In genomic region chr16:88790312-88791150, GRCh38 we compare ENCODE assay signal across 8 cellular contexts. TPM values are rescaled to one million over a fixed set of nuclear protein-coding genes. Genes with fewer than 3 reads are reported as not detected.
DNase-seq lines count a peak whose midpoint lies in the region; ATAC-seq and FAIRE-seq lines count a peak whose summit lies in the region.

No MANE protein-coding gene starts in this region.

- no peak overlapping the region for H3K27ac ChIP-seq in ACC112 (ENCODE audit: low read depth, low read length)
- no peak overlapping the region for H3K27ac ChIP-seq in aorta (ENCODE audit: low read depth in 1 of 2, low read length in 2 of 2)

- peaks cover 8% of the 10 kb centered on the region for H3K4me1 ChIP-seq in ACC112 (ENCODE audit: control insufficient read depth, insufficient read depth, low read length, unreplicated experiment)
- no peaks in the 10 kb centered on the region for H3K4me1 ChIP-seq in aorta (ENCODE audit: control insufficient read depth in 1 of 2, insufficient read depth in 2 of 2, low read length in 2 of 2)

- H3K4me3 ChIP-seq in ACC112 (ENCODE audit: low read depth, low read length) (peak overlapping the region; percentile 56; the same call in 1 of the 2 replicates), aorta (ENCODE audit: low read length in 2 of 2) (no peak overlapping the region)

- WGBS in aorta, 2 donors = 29 to 31% methylated on average over 23 to 24 of the region's 24 CpGs

- no peaks in the 10 kb centered on the region for H3K36me3 ChIP-seq in ACC112 (ENCODE audit: insufficient read depth, low read length)
- no peaks in the 10 kb centered on the region for H3K36me3 ChIP-seq in aorta (ENCODE audit: control insufficient read depth in 1 of 2, insufficient read depth in 2 of 2, low read length in 1 of 2)

- DNase-seq in Kasumi-1 (lab: John Stamatoyannopoulos, UW) = peak; percentile 75 to 79
- DNase-seq in activated CD8-positive, alpha-beta memory T cell treated with anti-CD3 and anti-CD28 coated beads for 24 hours = peak; percentile 80
- DNase-seq in iris pigment epithelial cell (ENCODE audit: low read depth) = peak; percentile 39
- peak; percentile 79 to 84 for DNase-seq in aorta
- DNase-seq in NCI-H2171 treated with DMSO at 0.1 percent for 48 hours (lab: John Stamatoyannopoulos, UW) = no peak
- DNase-seq in HTR-8/SVneo (ENCODE audit: insufficient read length, low spot score) = no peak
- DNase-seq in globus pallidus (ENCODE audit: low spot score) = no peak

- intact Hi-C loops in aorta (cut with DNase I) = no loop called here

- H3K27me3 ChIP-seq in ACC112 (ENCODE audit: insufficient read depth, low read length) (no peaks in the 10 kb centered on the region), aorta (ENCODE audit: control insufficient read depth in 1 of 2, insufficient read depth in 2 of 2, low read length in 1 of 2) (no peaks in the 10 kb centered on the region)

- no peaks in the 10 kb centered on the region for H3K79me2 ChIP-seq in ACC112 (ENCODE audit: control insufficient read depth, insufficient read depth, low read length, unreplicated experiment)

- ATAC-seq in aorta (ENCODE audit: low FRiP score) = no peak

- FAIRE-seq in HTR-8/SVneo (lab: Jason Lieb, UNC) = no peak

- no peaks in the 10 kb centered on the region for H3K9me3 ChIP-seq in aorta (ENCODE audit: control insufficient read depth, low read length)

- no peak overlapping the region for H2AFZ ChIP-seq in ACC112 (ENCODE audit: low read length, unreplicated experiment)

RNA-seq across cellular contexts. Expression of gene PIEZO1, which starts 5.5 kb away (rescaled TPM):
- 100 to 1,000 TPM; 101 to 120 TPM for total RNA-seq in aorta
- polyA plus RNA-seq in aorta = 100 to 1,000 TPM in 1 of 2 donors, 10 to 100 TPM in 1; 35.9 to 205 TPM

RNA-seq across cellular contexts. Expression of gene CDT1, which starts 13.1 kb away (rescaled TPM):
- 1 to 10 TPM in 1 of 2 donors, under 1 TPM in 1; 0.88 to 1.5 TPM for total RNA-seq in aorta
- polyA plus RNA-seq in aorta = 1 to 10 TPM in 1 of 2 donors, under 1 TPM in 1; 0.05 to 1.0 TPM

RNA-seq across cellular contexts. Expression of gene APRT, which starts 21.2 kb away (rescaled TPM):
- total RNA-seq in aorta = 10 to 100 TPM; 60.2 to 61.3 TPM
- 100 to 1,000 TPM in 1 of 2 donors, 10 to 100 TPM in 1; 88.6 to 116 TPM for polyA plus RNA-seq in aorta

Comparison
In these comparisons a context has a peak if more than half of its experiments do, and no peak if none do; other contexts are left out.
1. DNase-seq: peak in Kasumi-1 (2 of 2), activated CD8-positive, alpha-beta memory T cell treated with anti-CD3 and anti-CD28 coated beads for 24 hours (single experiment), iris pigment epithelial cell (single experiment) and aorta (2 of 2); none in NCI-H2171 treated with DMSO at 0.1 percent for 48 hours (single experiment), HTR-8/SVneo (single experiment) and globus pallidus (single experiment).